In the genomic region with DNA sequence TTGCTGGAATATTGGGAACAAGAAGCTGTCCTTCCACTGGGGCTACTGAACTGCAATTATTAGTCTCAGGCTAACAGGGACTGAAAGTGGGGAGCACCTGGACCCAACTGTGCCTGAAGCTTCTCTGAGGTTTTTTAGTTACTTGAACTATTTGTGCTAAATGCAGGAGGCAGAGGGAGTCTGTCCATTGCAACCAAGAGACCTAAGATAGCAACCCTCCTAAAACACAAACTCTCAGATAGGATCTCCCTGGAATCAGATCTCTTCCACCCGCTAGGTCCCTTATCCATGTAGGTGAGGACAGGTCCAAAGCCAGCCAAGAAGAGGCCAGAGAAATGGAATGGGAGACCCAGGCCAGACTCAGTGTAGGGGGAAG, we compare ENCODE assay signal across 11 cellular contexts. TPM values are rescaled to one million over a fixed set of nuclear protein-coding genes. Genes with fewer than 3 reads are reported as not detected.
DNase-seq lines count a peak whose midpoint lies in the region; ATAC-seq and TF ChIP-seq lines count a peak whose summit lies in the region.
"Had no signal": no experiment of that assay in that cellular context is flagged by ENCODE, and none has a peak within 500 bp of the region (broad histone marks: within the 10 kb centered on the region; RNA-seq: fewer than 3 reads in every experiment).

No MANE protein-coding gene starts in this region.

- H3K9me3 Mint-ChIP-seq in endothelial cell (ENCODE audit: unreplicated experiment): no peaks in the 10 kb centered on the region
- H3K9me3 Mint-ChIP-seq: CD8-positive, alpha-beta T cell had no signal

- peaks cover 39% of the 10 kb centered on the region for H3K4me1 ChIP-seq in ACC112 (ENCODE audit: control insufficient read depth, insufficient read depth, low read length, unreplicated experiment)
- peaks cover 21% of the 10 kb centered on the region for H3K4me1 ChIP-seq in parathyroid adenoma

- peaks cover 44% of the 10 kb centered on the region for H3K4me1 Mint-ChIP-seq in endothelial cell (ENCODE audit: unreplicated experiment)

- H3K27me3 ChIP-seq in ACC112 (ENCODE audit: insufficient read depth, low read length) (no peaks in the 10 kb centered on the region), parathyroid adenoma (ENCODE audit: control insufficient read depth, insufficient read depth, low read length) (no peaks in the 10 kb centered on the region)

- H3K4me3 ChIP-seq in ACC112 (ENCODE audit: low read depth, low read length) (no peak overlapping the region), parathyroid adenoma (ENCODE audit: low read depth, low read length) (no peak overlapping the region)

- peak; percentile 51 for DNase-seq in M059J (ENCODE audit: low read depth)
- DNase-seq in endothelial cell (ENCODE audit: low spot score): no peak
- DNase-seq in NCI-H446 (lab: John Stamatoyannopoulos, UW): no peak
- DNase-seq in D341Med (ENCODE audit: low spot score): no peak
- DNase-seq: CD8-positive, alpha-beta T cell; cortex of kidney; NCI-H1694 treated with DMSO at 0.1 percent for 48 hours had no signal

- H3K36me3 ChIP-seq in ACC112 (ENCODE audit: insufficient read depth, low read length) (no peaks in the 10 kb centered on the region), parathyroid adenoma (ENCODE audit: control insufficient read depth, insufficient read depth, low read length) (no peaks in the 10 kb centered on the region)

- H3K36me3 Mint-ChIP-seq in endothelial cell (ENCODE audit: low read depth, unreplicated experiment): peaks cover 4% of the 10 kb centered on the region

- H3K79me2 ChIP-seq in ACC112 (ENCODE audit: control insufficient read depth, insufficient read depth, low read length, unreplicated experiment): peaks cover 44% of the 10 kb centered on the region
- peaks cover 79% of the 10 kb centered on the region for H3K79me2 ChIP-seq in parathyroid adenoma

- ATAC-seq in HG02852 (IDR thresholded peaks at IDR 0.05; ENCODE audit: unreplicated experiment) (no peak), GM21576 (IDR thresholded peaks at IDR 0.05; ENCODE audit: unreplicated experiment) (no peak)

- H3K4me3 Mint-ChIP-seq in endothelial cell (ENCODE audit: unreplicated experiment): no peak overlapping the region
- H3K4me3 Mint-ChIP-seq: CD8-positive, alpha-beta T cell had no signal

- H3K9me3 ChIP-seq in parathyroid adenoma (ENCODE audit: control insufficient read depth, low read length): no peaks in the 10 kb centered on the region

- peak overlapping the region; percentile 4; the same call in 1 of the 2 replicates for H3K27ac ChIP-seq in ACC112 (ENCODE audit: low read depth, low read length)
- peak overlapping the region; percentile 89 for H3K27ac ChIP-seq in parathyroid adenoma

- no peak overlapping the region for H2AFZ ChIP-seq in ACC112 (ENCODE audit: low read length, unreplicated experiment)
- H2AFZ ChIP-seq in parathyroid adenoma: no peak overlapping the region

- H3K27me3 Mint-ChIP-seq in endothelial cell (ENCODE audit: unreplicated experiment): peaks cover 8% of the 10 kb centered on the region

- peak overlapping the region; percentile 36 for H3K4me2 ChIP-seq in parathyroid adenoma (ENCODE audit: low read length)

- H3K9ac ChIP-seq in parathyroid adenoma: no peak overlapping the region

- TF ChIP-seq CTCF in endothelial cell (IDR thresholded peaks at IDR 0.05; ENCODE audit: unreplicated experiment) (no peak), parathyroid adenoma (IDR thresholded peaks at IDR 0.05) (no peak)

- H3K27ac Mint-ChIP-seq in endothelial cell (ENCODE audit: unreplicated experiment): peak overlapping the region; percentile 24
- H3K27ac Mint-ChIP-seq: CD8-positive, alpha-beta T cell had no signal

RNA-seq across cellular contexts. Expression of a gene that starts 58.1 kb away (rescaled TPM):
- 16.5 and 54.8 TPM in 2 replicates for total RNA-seq in M059J (2014; rRNA removed; shearing (Covaris generic))
- 132 TPM for total RNA-seq in endothelial cell (ENCODE audit: unreplicated experiment)
